ENCODE assay signal across 8 cellular contexts in the genomic region with DNA sequence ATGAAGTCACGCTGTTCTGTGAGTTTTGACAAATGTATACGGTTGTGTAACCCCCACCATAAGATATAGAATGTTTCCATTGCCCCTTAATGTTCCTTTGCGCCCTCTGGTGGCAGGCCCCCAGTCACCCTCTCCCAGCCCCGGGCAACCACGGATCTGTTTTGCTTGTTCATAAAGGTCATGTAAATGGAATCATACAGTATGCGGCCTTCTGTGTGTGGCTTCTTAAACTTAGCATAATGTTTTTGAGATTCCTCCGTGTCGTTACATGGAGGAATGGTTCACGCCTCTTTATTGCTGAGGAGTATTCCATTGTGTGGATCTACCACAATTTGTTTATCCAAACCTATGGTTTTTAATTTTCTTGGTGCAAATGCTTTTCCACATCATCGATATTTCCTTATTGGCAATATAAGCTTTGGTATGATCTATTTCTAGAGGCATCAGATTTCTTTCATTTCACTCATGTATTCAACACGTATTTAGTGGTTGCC. TPM values are rescaled to one million over a fixed set of nuclear protein-coding genes. Genes with fewer than 3 reads are reported as not detected.
DNase-seq lines count a peak whose midpoint lies in the region; ATAC-seq and TF ChIP-seq lines count a peak whose summit lies in the region.

No MANE protein-coding gene starts in this region.

- no peaks in the 10 kb centered on the region for H3K36me3 Mint-ChIP-seq in memory B cell

- CTCF ChIA-PET in HEK293T (lab: Yijun Ruan, JAX) = interaction anchor here (0.6 to 4.1 kb wide), 7 partner anchors 8 to 962 kb away, joined by 3 to 38 read pairs (median 5); a partner anchor contains a TSS

- ATAC-seq in memory B cell (ENCODE audit: low read depth) (peak; percentile 88), HG02571 (IDR thresholded peaks at IDR 0.05; ENCODE audit: unreplicated experiment) (no peak)

- H3K4me1 Mint-ChIP-seq in memory B cell = no peaks in the 10 kb centered on the region

- no peak overlapping the region for H3K4me3 Mint-ChIP-seq in memory B cell

- H3K27ac Mint-ChIP-seq in memory B cell = no peak overlapping the region

- POLR2A ChIA-PET in HEK293T (lab: Yijun Ruan, JAX) = no interaction called here

- no peaks in the 10 kb centered on the region for H3K27me3 Mint-ChIP-seq in memory B cell

- DNase-seq in ELR (ENCODE audit: low read depth) = peak; percentile 58
- DNase-seq in HEK293T (ENCODE audit: extremely low spot score) = peak; percentile 69
- peak; percentile 7 for DNase-seq in NCI-H510A (lab: John Stamatoyannopoulos, UW)
- peak; percentile 57 to 62 for DNase-seq in activated CD4-positive, alpha-beta T cell treated with anti-CD3 and anti-CD28 coated beads, Interleukin-2, amount 50 U/mL, for 24 hours (ENCODE audit: low read depth in 1 of 2, low spot score in 1 of 2)
- peak; percentile 74 for DNase-seq in dermis blood vessel endothelial cell
- DNase-seq in memory B cell (ENCODE audit: low spot score in 2 of 2) = peak; percentile 70 to 75
- DNase-seq in stimulated activated CD8-positive, alpha-beta memory T cell treated with anti-CD3 and anti-CD28 coated beads, Interleukin-4, amount 100 ng/mL, for 1 hour (ENCODE audit: low read depth in 2 of 2, low spot score in 1 of 2) = peak; percentile 60 to 63

- H3K9me3 Mint-ChIP-seq in memory B cell = no peaks in the 10 kb centered on the region

TF ChIP-seq in HEK293T, 16 proteins besides CTCF, POLR2A, EP300 and RAD21:
- TF ChIP-seq ZNF384 (IDR thresholded peaks at IDR 0.05) = no peak
- no peak for TF ChIP-seq ELF4 (IDR thresholded peaks at IDR 0.05)
- no peak for TF ChIP-seq ARNT (IDR thresholded peaks at IDR 0.05)
- no peak for TF ChIP-seq NFRKB (IDR thresholded peaks at IDR 0.05)
- TF ChIP-seq BHLHE40 (IDR thresholded peaks at IDR 0.05; ENCODE audit: borderline replicate concordance) = no peak
- no peak for TF ChIP-seq FOXK2 (IDR thresholded peaks at IDR 0.05)
- TF ChIP-seq SP1 (IDR thresholded peaks at IDR 0.05) = no peak
- TF ChIP-seq HDGF (IDR thresholded peaks at IDR 0.05; ENCODE audit: borderline replicate concordance) = no peak
- no peak for TF ChIP-seq SUZ12 (IDR thresholded peaks at IDR 0.05)

RNA-seq across cellular contexts. Expression of a gene that starts 28.4 kb away (rescaled TPM):
- total RNA-seq in dermis blood vessel endothelial cell = 16.0 and 20.6 TPM in 2 replicates

Comparison
In these comparisons a context has a peak if more than half of its experiments do, and no peak if none do; other contexts are left out.
1. DNase-seq: peak in every context shown above with its lines; median percentile 74 in dermis blood vessel endothelial cell; 72 in memory B cell; 69 in HEK293T; 62 in stimulated activated CD8-positive, alpha-beta memory T cell treated with anti-CD3 and anti-CD28 coated beads, Interleukin-4, amount 100 ng/mL, for 1 hour; 60 in activated CD4-positive, alpha-beta T cell treated with anti-CD3 and anti-CD28 coated beads, Interleukin-2, amount 50 U/mL, for 24 hours; 58 in ELR; 7 in NCI-H510A.